ENCODE assay signal across 23 cellular contexts in genomic region chr1:91604632-91605031, GRCh38.
DNase-seq lines count a peak whose midpoint lies in the region; ATAC-seq, FAIRE-seq and TF ChIP-seq lines count a peak whose summit lies in the region.
"Had no signal": no experiment of that assay in that cellular context is flagged by ENCODE, and none has a peak within 500 bp of the region (broad histone marks: within the 10 kb centered on the region; RNA-seq: fewer than 3 reads in every experiment).

No MANE protein-coding gene starts in this region.

- intact Hi-C loops in mammary epithelial cell (cut with micrococcal nuclease) (no loop called here), sciatic nerve (cut with DNase I) (no loop called here)

- DNase-seq in mammary epithelial cell (no peak), right atrium auricular region (ENCODE audit: low spot score) (no peak), sciatic nerve (ENCODE audit: low spot score) (no peak), urothelium cell line (ENCODE audit: low spot score) (no peak), NCI-H345 (lab: John Stamatoyannopoulos, UW) (no peak)
- DNase-seq: activated CD8-positive, alpha-beta T cell treated with anti-CD3 and anti-CD28 coated beads, Interleukin-2, amount 10 ng/mL, durations not matched to agents 7 days and 5 days; activated naive CD8-positive, alpha-beta T cell treated with anti-CD3 and anti-CD28 coated beads, Interleukin-2, amount 50 U/mL, for 24 hours; activated T-cell treated with anti-CD3 and anti-CD28 coated beads, Interleukin-2, amount 50 U/mL, for 48 hours; BE2C; central memory CD4-positive, alpha-beta T cell; effector CD8-positive, alpha-beta T cell; left cardiac atrium; mucosa of descending colon; NCI-H1105; NCI-H69; OCI-M1; small intestine; stimulated activated CD8-positive, alpha-beta memory T cell treated with anti-CD3 and anti-CD28 coated beads, Interleukin-4, amount 100 ng/mL, for 48 hours; T-helper 9 cell had no signal

- no peak overlapping the region for H3K4me2 ChIP-seq in mammary epithelial cell (ENCODE audit: insufficient read depth, low read depth, low read length)
- H3K4me2 ChIP-seq: KMS-11 had no signal

- peak; percentile 41 for ATAC-seq in sciatic nerve
- ATAC-seq in activated T-helper 17 cell treated with anti-CD3 and anti-CD28 coated beads, Interleukin-2, amount 50 U/mL, for 72 hours (replicated peaks): no peak
- ATAC-seq in GM18873 (IDR thresholded peaks at IDR 0.05; ENCODE audit: low FRiP score, unreplicated experiment): no peak
- ATAC-seq: activated CD8-positive, alpha-beta T cell treated with anti-CD3 and anti-CD28 coated beads, Interleukin-2, amount 10 ng/mL, durations not matched to agents 7 days and 5 days; activated naive CD8-positive, alpha-beta T cell treated with anti-CD3 and anti-CD28 coated beads, Interleukin-2, amount 50 U/mL, for 24 hours; mucosa of descending colon had no signal

- CTCF ChIA-PET in mammary epithelial cell (lab: Charles Lee; ENCODE audit: low non-redundant PET): no interaction called here

- H3K9me3 Mint-ChIP-seq in activated T-helper 17 cell treated with anti-CD3 and anti-CD28 coated beads, Interleukin-2, amount 50 U/mL, for 72 hours: no peaks in the 10 kb centered on the region
- H3K9me3 Mint-ChIP-seq: activated naive CD8-positive, alpha-beta T cell treated with anti-CD3 and anti-CD28 coated beads, Interleukin-2, amount 50 U/mL, for 24 hours had no signal

- TF ChIP-seq CTCF in mammary epithelial cell (conservative IDR thresholded peaks at IDR 0.05 in 1 of 2, IDR thresholded peaks at IDR 0.05 in 1 of 2; ENCODE audit: extremely low read depth in 1 of 2, insufficient read depth in 1 of 2, low read depth in 1 of 2, low read length in 2 of 2) (no peak), right atrium auricular region (IDR thresholded peaks at IDR 0.05) (no peak)

- H3K27ac Mint-ChIP-seq in activated T-helper 17 cell treated with anti-CD3 and anti-CD28 coated beads, Interleukin-2, amount 50 U/mL, for 72 hours: no peak overlapping the region
- H3K27ac Mint-ChIP-seq: activated CD8-positive, alpha-beta T cell treated with anti-CD3 and anti-CD28 coated beads, Interleukin-2, amount 10 ng/mL, durations not matched to agents 7 days and 5 days; activated naive CD8-positive, alpha-beta T cell treated with anti-CD3 and anti-CD28 coated beads, Interleukin-2, amount 50 U/mL, for 24 hours had no signal

- TF ChIP-seq EP300 in Ishikawa (IDR thresholded peaks at IDR 0.05; ENCODE audit: borderline replicate concordance): peak; percentile 72; the same call in 1 of the 2 replicates

- H3K9me3 ChIP-seq in mammary epithelial cell (replicated peaks; ENCODE audit: insufficient read depth, low read length): no peaks in the 10 kb centered on the region
- no peaks in the 10 kb centered on the region for H3K9me3 ChIP-seq in right atrium auricular region
- H3K9me3 ChIP-seq: BE2C, mucosa of descending colon had no signal

- no peaks in the 10 kb centered on the region for H3K36me3 Mint-ChIP-seq in activated T-helper 17 cell treated with anti-CD3 and anti-CD28 coated beads, Interleukin-2, amount 50 U/mL, for 72 hours (ENCODE audit: low read depth)

- peak overlapping the region; percentile 13 for H2AFZ ChIP-seq in mammary epithelial cell (ENCODE audit: low read depth, low read length)

- H3K27ac ChIP-seq in mammary epithelial cell (ENCODE audit: insufficient read depth, low read depth, low read length) (no peak overlapping the region), right atrium auricular region (peak overlapping the region; percentile 15 to 45)
- H3K27ac ChIP-seq: KMS-11 had no signal

- no peak overlapping the region for H3K9ac ChIP-seq in mammary epithelial cell (ENCODE audit: insufficient read depth, low read length)
- H3K9ac ChIP-seq: KMS-11 had no signal

- dilution Hi-C loops in mammary epithelial cell (cut with HindIII; ENCODE audit: low sequenced_read_pairs): no loop called here

- peaks cover 7% of the 10 kb centered on the region for H3K4me1 ChIP-seq in mammary epithelial cell (ENCODE audit: insufficient read depth, low read length)
- peaks cover 0 to 9% of the 10 kb centered on the region in 2 donors for H3K4me1 ChIP-seq in right atrium auricular region
- H3K4me1 ChIP-seq: BE2C had no signal

- no peaks in the 10 kb centered on the region for H3K36me3 ChIP-seq in mammary epithelial cell (ENCODE audit: insufficient read depth, low read length)
- H3K36me3 ChIP-seq in right atrium auricular region: no peaks in the 10 kb centered on the region
- H3K36me3 ChIP-seq: BE2C had no signal

- H3K27me3 ChIP-seq in mammary epithelial cell (ENCODE audit: insufficient read depth, low read length): no peaks in the 10 kb centered on the region
- no peaks in the 10 kb centered on the region for H3K27me3 ChIP-seq in right atrium auricular region
- H3K27me3 ChIP-seq: BE2C had no signal

- H3K4me3 ChIP-seq in mammary epithelial cell (replicated peaks in 1 of 3; ENCODE audit: insufficient read depth in 1 of 3, low read depth in 2 of 3, low read length in 3 of 3) (no peak overlapping the region), right atrium auricular region (no peak overlapping the region)
- H3K4me3 ChIP-seq: mucosa of descending colon had no signal

- no TSS peak for BruUV-seq in mammary epithelial cell (replicated peaks; lab: Mats Ljungman, UMichigan)

- H3K4me1 Mint-ChIP-seq in activated T-helper 17 cell treated with anti-CD3 and anti-CD28 coated beads, Interleukin-2, amount 50 U/mL, for 72 hours: peaks cover 8% of the 10 kb centered on the region

- H4K20me1 ChIP-seq in mammary epithelial cell (ENCODE audit: insufficient read depth, low read length): no peaks in the 10 kb centered on the region

- no peak for FAIRE-seq in urothelium cell line (lab: Jason Lieb, UNC)
- FAIRE-seq: small intestine had no signal

- in situ Hi-C loops in mammary epithelial cell (cut with MboI; ENCODE audit: low sequenced_read_pairs in 2 of 2): no loop called here

- WGBS in mammary epithelial cell (ENCODE audit: low coverage, missing lambda C conversion rate): 79% methylated on average over 7 of the region's 7 CpGs

- no peaks in the 10 kb centered on the region for H3K79me2 ChIP-seq in mammary epithelial cell (ENCODE audit: insufficient read depth, low read length)

- TF ChIP-seq RAD21 in Ishikawa (IDR thresholded peaks at IDR 0.05; ENCODE audit: low read depth): no peak

- no peak overlapping the region for H3K4me3 Mint-ChIP-seq in activated T-helper 17 cell treated with anti-CD3 and anti-CD28 coated beads, Interleukin-2, amount 50 U/mL, for 72 hours
- H3K4me3 Mint-ChIP-seq: activated CD8-positive, alpha-beta T cell treated with anti-CD3 and anti-CD28 coated beads, Interleukin-2, amount 10 ng/mL, durations not matched to agents 7 days and 5 days; activated naive CD8-positive, alpha-beta T cell treated with anti-CD3 and anti-CD28 coated beads, Interleukin-2, amount 50 U/mL, for 24 hours had no signal

- H3K27me3 Mint-ChIP-seq in activated T-helper 17 cell treated with anti-CD3 and anti-CD28 coated beads, Interleukin-2, amount 50 U/mL, for 72 hours: no peaks in the 10 kb centered on the region
- H3K27me3 Mint-ChIP-seq: activated naive CD8-positive, alpha-beta T cell treated with anti-CD3 and anti-CD28 coated beads, Interleukin-2, amount 50 U/mL, for 24 hours had no signal

TF ChIP-seq in Ishikawa, 13 proteins besides CTCF, POLR2A, EP300 and RAD21:
- TF ChIP-seq TEAD4 (IDR thresholded peaks at IDR 0.05) (peak; percentile 72), NFIC (IDR thresholded peaks at IDR 0.05) (peak; percentile 71), TCF12 (IDR thresholded peaks at IDR 0.05; ENCODE audit: low read depth) (peak; percentile 40), YY1 (IDR thresholded peaks at IDR 0.05; ENCODE audit: low read depth) (no peak)
TF ChIP-seq in Ishikawa: peak in this region for 3.
